ENCODE assay signal across 13 cellular contexts in genomic region chr2:63581266-63581961, GRCh38. TPM values are rescaled to one million over a fixed set of nuclear protein-coding genes. Genes with fewer than 3 reads are reported as not detected.
DNase-seq lines count a peak whose midpoint lies in the region; ATAC-seq, FAIRE-seq and TF ChIP-seq lines count a peak whose summit lies in the region.
"Had no signal": no experiment of that assay in that cellular context is flagged by ENCODE, and none has a peak within 500 bp of the region (broad histone marks: within the 10 kb centered on the region; RNA-seq: fewer than 3 reads in every experiment).

No MANE protein-coding gene starts in this region.

- peak overlapping the region; percentile 24 for H3K27ac ChIP-seq in foreskin keratinocyte
- peak overlapping the region; percentile 24 to 81 (median 55) for H3K27ac ChIP-seq in pancreas
- H3K27ac ChIP-seq: BLaER1 treated with 17β-estradiol and CSF1 and Interleukin-3, amounts not matched to agents 10 nM and 100 nM had no signal

- no peak for FAIRE-seq in pancreas (lab: Jason Lieb, UNC)

- ATAC-seq in SK-N-SH treated with all-trans-retinoic acid at 6 μM for 48 hours (peak; percentile 94), foreskin keratinocyte (peak; percentile 72), pancreas (peak; percentile 98 to 99 (median 99)), GM21825 (IDR thresholded peaks at IDR 0.05; ENCODE audit: unreplicated experiment) (no peak)

- H3K36me3 Mint-ChIP-seq in immature natural killer cell (no peaks in the 10 kb centered on the region), CD14-positive monocyte (peaks cover 0 to 3% of the 10 kb centered on the region in 2 donors)

- TF ChIP-seq CTCF in foreskin keratinocyte (conservative IDR thresholded peaks at IDR 0.05) (no peak), pancreas (IDR thresholded peaks at IDR 0.05) (no peak), CD14-positive monocyte (IDR thresholded peaks at IDR 0.05) (no peak)

- H3K27ac Mint-ChIP-seq in immature natural killer cell (peak overlapping the region in 1 of 6 donors; percentile 43), CD14-positive monocyte (no peak overlapping the region)
- H3K27ac Mint-ChIP-seq: IgD-negative memory B cell had no signal

- no peak overlapping the region for H3K4me3 Mint-ChIP-seq in immature natural killer cell
- H3K4me3 Mint-ChIP-seq in CD14-positive monocyte, result no peak overlapping the region
- H3K4me3 Mint-ChIP-seq: IgD-negative memory B cell had no signal

- no peaks in the 10 kb centered on the region for H3K4me1 Mint-ChIP-seq in immature natural killer cell
- peaks cover 7% of the 10 kb centered on the region for H3K4me1 Mint-ChIP-seq in CD14-positive monocyte

- peak overlapping the region in 1 of 4 donors; percentile 3 for H3K4me3 ChIP-seq in pancreas
- H3K4me3 ChIP-seq: BLaER1 treated with 17β-estradiol and CSF1 and Interleukin-3, amounts not matched to agents 10 nM and 100 nM had no signal

- DNase-seq in Ammon's horn (ENCODE audit: low spot score) (peak; percentile 43), foreskin keratinocyte (peak in 1 of 2 donors; percentile 59), pancreas (peak in 4 of 6 donors; percentile 59 to 76 (median 70)), immature natural killer cell (no peak), HuH-7 (ENCODE audit: low spot score) (no peak), CD14-positive monocyte (ENCODE audit: low spot score) (no peak)
- DNase-seq: NCI-H524 treated with DMSO at 0.1 percent for 48 hours; stimulated activated CD4-positive, alpha-beta T cell treated with anti-CD3 and anti-CD28 coated beads, Interleukin-4, amount 100 ng/mL, for 24 hours; T-helper 2 cell had no signal

- no peaks in the 10 kb centered on the region for H3K27me3 Mint-ChIP-seq in immature natural killer cell (ENCODE audit: low read depth in 3 of 3)
- H3K27me3 Mint-ChIP-seq in CD14-positive monocyte (ENCODE audit: low read depth in 3 of 3), result peaks cover 0 to 2% (median 0%) of the 10 kb centered on the region in 3 donors
- H3K27me3 Mint-ChIP-seq: IgD-negative memory B cell had no signal

- H3K4me1 ChIP-seq in foreskin keratinocyte (peaks cover 18% of the 10 kb centered on the region), pancreas (peaks cover 7 to 15% (median 11%) of the 10 kb centered on the region in 3 donors)

- intact Hi-C loops in pancreas (cut with DNase I) (no loop called here), CD14-positive monocyte (cut with micrococcal nuclease) (loop anchor here (10.0 kb wide), 2 partner anchors 263 to 877 kb away; partner anchors contain the start of genes EHBP1 (in 1 of the 2) and UGP2 (in 1 of the 2))

- WGBS in pancreas, 2 donors, result 33 to 40% methylated on average over 5 of the region's 5 CpGs

- H3K9me3 ChIP-seq in pancreas, result no peaks in the 10 kb centered on the region
- H3K9me3 ChIP-seq: BLaER1 treated with 17β-estradiol and CSF1 and Interleukin-3, amounts not matched to agents 10 nM and 100 nM had no signal

- H3K27me3 ChIP-seq in foreskin keratinocyte (no peaks in the 10 kb centered on the region), pancreas (no peaks in the 10 kb centered on the region)
- H3K27me3 ChIP-seq: BLaER1 treated with 17β-estradiol and CSF1 and Interleukin-3, amounts not matched to agents 10 nM and 100 nM had no signal

- H3K9me3 Mint-ChIP-seq in immature natural killer cell (no peaks in the 10 kb centered on the region), CD14-positive monocyte (no peaks in the 10 kb centered on the region)
- H3K9me3 Mint-ChIP-seq: IgD-negative memory B cell had no signal

- H3K36me3 ChIP-seq in pancreas, result no peaks in the 10 kb centered on the region
- H3K36me3 ChIP-seq: BLaER1 treated with 17β-estradiol and CSF1 and Interleukin-3, amounts not matched to agents 10 nM and 100 nM had no signal

TF ChIP-seq in SK-N-SH treated with all-trans-retinoic acid at 6 μM for 48 hours, 23 proteins besides CTCF, POLR2A, EP300 and RAD21:
- TF ChIP-seq ZNF565 (CRISPR knock-in tag; conservative IDR thresholded peaks at IDR 0.05; ENCODE audit: low read depth) (no peak), ISL1 (CRISPR knock-in tag; IDR thresholded peaks at IDR 0.05) (peak; percentile 83)
- TF ChIP-seq, protein P1, sequence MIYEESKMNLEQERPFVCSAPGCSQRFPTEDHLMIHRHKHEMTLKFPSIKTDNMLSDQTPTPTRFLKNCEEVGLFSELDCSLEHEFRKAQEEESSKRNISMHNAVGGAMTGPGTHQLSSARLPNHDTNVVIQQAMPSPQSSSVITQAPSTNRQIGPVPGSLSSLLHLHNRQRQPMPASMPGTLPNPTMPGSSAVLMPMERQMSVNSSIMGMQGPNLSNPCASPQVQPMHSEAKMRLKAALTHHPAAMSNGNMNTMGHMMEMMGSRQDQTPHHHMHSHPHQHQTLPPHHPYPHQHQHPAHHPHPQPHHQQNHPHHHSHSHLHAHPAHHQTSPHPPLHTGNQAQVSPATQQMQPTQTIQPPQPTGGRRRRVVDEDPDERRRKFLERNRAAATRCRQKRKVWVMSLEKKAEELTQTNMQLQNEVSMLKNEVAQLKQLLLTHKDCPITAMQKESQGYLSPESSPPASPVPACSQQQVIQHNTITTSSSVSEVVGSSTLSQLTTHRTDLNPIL (CRISPR knock-in tag; IDR thresholded peaks at IDR 0.05; ENCODE audit: low read depth), result no peak
TF ChIP-seq in SK-N-SH treated with all-trans-retinoic acid at 6 μM for 48 hours: peak in this region for 1.

RNA-seq across cellular contexts. Expression of gene WDPCP, which starts 6.9 kb away (rescaled TPM):
- total RNA-seq in foreskin keratinocyte (3.4 and 3.7 TPM in 2 replicates), pancreas (1 to 10 TPM; 3.1 to 6.1 (median 4.7) TPM)
- polyA plus RNA-seq in foreskin keratinocyte (0.69 and 1.6 TPM in 2 replicates), pancreas (1 to 10 TPM; 1.9 to 2.3 TPM), immature natural killer cell (1 to 10 TPM; 4.3 to 7.7 (median 5.6) TPM), CD14-positive monocyte (1 to 10 TPM; 3.3 to 3.7 TPM)

RNA-seq across cellular contexts. Expression of gene MDH1, which starts 7.3 kb away (rescaled TPM):
- 235 and 257 TPM in 2 replicates for total RNA-seq in foreskin keratinocyte
- polyA plus RNA-seq in foreskin keratinocyte, result 208 and 249 TPM in 2 replicates
- 10 to 100 TPM; 35.4 to 63.6 (median 50.1) TPM for total RNA-seq in pancreas
- 100 to 1,000 TPM in 1 of 2 donors, 10 to 100 TPM in 1; 85.2 to 104 TPM for polyA plus RNA-seq in pancreas
- polyA plus RNA-seq in immature natural killer cell, result 100 to 1,000 TPM; 223 to 320 (median 236) TPM
- polyA plus RNA-seq in CD14-positive monocyte, result 100 to 1,000 TPM; 197 to 218 TPM

Comparison
In these comparisons a context has a peak if more than half of its experiments do, and no peak if none do; other contexts are left out.
1. DNase-seq: peak in Ammon's horn (single experiment) and pancreas (4 of 6); none in immature natural killer cell (0 of 3), HuH-7 (single experiment) and CD14-positive monocyte (single experiment).
2. intact Hi-C loops: an anchor here in CD14-positive monocyte (10.0 kb wide); none called in pancreas.